9 cellular contexts compared by ENCODE assay signal in genomic region chr2:144515694-144516416, GRCh38. TPM values are rescaled to one million over a fixed set of nuclear protein-coding genes. Genes with fewer than 3 reads are reported as not detected.
DNase-seq lines count a peak whose midpoint lies in the region; ATAC-seq and TF ChIP-seq lines count a peak whose summit lies in the region.
"Had no signal": no experiment of that assay in that cellular context is flagged by ENCODE, and none has a peak within 500 bp of the region (broad histone marks: within the 10 kb centered on the region; RNA-seq: fewer than 3 reads in every experiment).

No MANE protein-coding gene starts in this region.

- ATAC-seq in GM18520 (IDR thresholded peaks at IDR 0.05; ENCODE audit: unreplicated experiment): no peak
- ATAC-seq in activated CD4-positive, CD25-positive, alpha-beta regulatory T cell treated with anti-CD3 and anti-CD28 coated beads, Interleukin-2, amount 50 U/mL, for 24 hours: no peak

- WGBS in mammary epithelial cell (ENCODE audit: low coverage, missing lambda C conversion rate): 17% methylated on average over 14 of the region's 50 CpGs
- WGBS in liver: 4% methylated on average over 50 of the region's 50 CpGs

- no peak for TF ChIP-seq RAD21 in liver (IDR thresholded peaks at IDR 0.05)

- H4K20me1 ChIP-seq in mammary epithelial cell (ENCODE audit: insufficient read depth, low read length): no peaks in the 10 kb centered on the region

- H3K9ac ChIP-seq in mammary epithelial cell (ENCODE audit: insufficient read depth, low read length) (no peak overlapping the region), liver (ENCODE audit: low read depth in 1 of 2, low read length in 2 of 2) (peak overlapping the region; percentile 10 to 74)

- dilution Hi-C loops in mammary epithelial cell (cut with HindIII; ENCODE audit: low sequenced_read_pairs): no loop called here

- CTCF ChIA-PET in mammary epithelial cell (lab: Charles Lee; ENCODE audit: low non-redundant PET): no interaction called here

- H3K4me1 Mint-ChIP-seq in stimulated activated naive CD8-positive, alpha-beta T cell treated with anti-CD3 and anti-CD28 coated beads, Interleukin-15, Interleukin-2, amounts not matched to agents 100 ng/mL and 50 ng/mL, for 24 hours (ENCODE audit: low read depth): peaks cover 50% of the 10 kb centered on the region

- peak overlapping the region; percentile 98 for H3K4me2 ChIP-seq in mammary epithelial cell (ENCODE audit: insufficient read depth, low read depth, low read length)

- H3K9me3 ChIP-seq in Peyer's patch (no peaks in the 10 kb centered on the region), mammary epithelial cell (replicated peaks; ENCODE audit: insufficient read depth, low read length) (no peaks in the 10 kb centered on the region), liver (ENCODE audit: control insufficient read depth in 4 of 4, low read length in 3 of 4) (no peaks in the 10 kb centered on the region)

- no TSS peak for BruUV-seq in mammary epithelial cell (replicated peaks; lab: Mats Ljungman, UMichigan)

- H3K4me1 ChIP-seq in Peyer's patch (peaks cover 0 to 5% (median 0%) of the 10 kb centered on the region in 4 donors), mammary epithelial cell (ENCODE audit: insufficient read depth, low read length) (peaks cover 14% of the 10 kb centered on the region), liver (ENCODE audit: control insufficient read depth in 4 of 4, insufficient read depth in 4 of 4, low read length in 3 of 4) (peaks cover 4 to 27% (median 8%) of the 10 kb centered on the region in 4 donors)

- H3K27me3 ChIP-seq in Peyer's patch (no peaks in the 10 kb centered on the region), mammary epithelial cell (ENCODE audit: insufficient read depth, low read length) (peaks cover 66% of the 10 kb centered on the region), liver (ENCODE audit: control insufficient read depth in 4 of 4, insufficient read depth in 4 of 4, low read length in 3 of 4) (peaks cover 0 to 6% (median 3%) of the 10 kb centered on the region in 4 donors)

- TF ChIP-seq CTCF in Peyer's patch (IDR thresholded peaks at IDR 0.05): no peak
- no peak for TF ChIP-seq CTCF in mammary epithelial cell (conservative IDR thresholded peaks at IDR 0.05 in 1 of 2, IDR thresholded peaks at IDR 0.05 in 1 of 2; ENCODE audit: extremely low read depth in 1 of 2, insufficient read depth in 1 of 2, low read depth in 1 of 2, low read length in 2 of 2)
- no peak for TF ChIP-seq CTCF in liver (IDR thresholded peaks at IDR 0.05; ENCODE audit: low read depth, low read length, missing input control)

- no peaks in the 10 kb centered on the region for H3K36me3 ChIP-seq in Peyer's patch
- H3K36me3 ChIP-seq in mammary epithelial cell (ENCODE audit: insufficient read depth, low read length): no peaks in the 10 kb centered on the region
- H3K36me3 ChIP-seq in liver (ENCODE audit: control insufficient read depth in 4 of 4, insufficient read depth in 3 of 4, low read depth in 1 of 4, low read length in 3 of 4): no peaks in the 10 kb centered on the region

- H3K4me3 Mint-ChIP-seq in stimulated activated naive CD8-positive, alpha-beta T cell treated with anti-CD3 and anti-CD28 coated beads, Interleukin-15, Interleukin-2, amounts not matched to agents 100 ng/mL and 50 ng/mL, for 24 hours: peak overlapping the region; percentile 86

- DNase-seq in DMS 273 (lab: John Stamatoyannopoulos, UW; ENCODE audit: unreplicated experiment) (peak; percentile 73), DMS 273 treated with DMSO at 0.1 percent for 48 hours (lab: John Stamatoyannopoulos, UW) (no peak), Peyer's patch (peak; percentile 28 to 66 (median 55)), mammary epithelial cell (no peak)

- no peak for TF ChIP-seq POLR2A in Peyer's patch (IDR thresholded peaks at IDR 0.05)

- H3K27ac Mint-ChIP-seq in stimulated activated naive CD8-positive, alpha-beta T cell treated with anti-CD3 and anti-CD28 coated beads, Interleukin-15, Interleukin-2, amounts not matched to agents 100 ng/mL and 50 ng/mL, for 24 hours: peak overlapping the region; percentile 77

- peaks cover 46% of the 10 kb centered on the region for H3K36me3 Mint-ChIP-seq in stimulated activated naive CD8-positive, alpha-beta T cell treated with anti-CD3 and anti-CD28 coated beads, Interleukin-15, Interleukin-2, amounts not matched to agents 100 ng/mL and 50 ng/mL, for 24 hours (ENCODE audit: low read depth)

- H3K9me3 Mint-ChIP-seq in stimulated activated naive CD8-positive, alpha-beta T cell treated with anti-CD3 and anti-CD28 coated beads, Interleukin-15, Interleukin-2, amounts not matched to agents 100 ng/mL and 50 ng/mL, for 24 hours: no peaks in the 10 kb centered on the region

- in situ Hi-C loops in mammary epithelial cell (cut with MboI; ENCODE audit: low sequenced_read_pairs in 2 of 2): no loop called here

- H2AFZ ChIP-seq in mammary epithelial cell (ENCODE audit: low read depth, low read length): peak overlapping the region; percentile 96

- peak overlapping the region; percentile 82 to 93 (median 87) for H3K27ac ChIP-seq in Peyer's patch
- no peak overlapping the region for H3K27ac ChIP-seq in mammary epithelial cell (ENCODE audit: insufficient read depth, low read depth, low read length)
- peak overlapping the region; percentile 51 to 85 for H3K27ac ChIP-seq in liver (ENCODE audit: low read depth in 1 of 2, low read length in 2 of 2)
- H3K27ac ChIP-seq: 22Rv1 had no signal

- H3K27me3 Mint-ChIP-seq in stimulated activated naive CD8-positive, alpha-beta T cell treated with anti-CD3 and anti-CD28 coated beads, Interleukin-15, Interleukin-2, amounts not matched to agents 100 ng/mL and 50 ng/mL, for 24 hours: peaks cover 30% of the 10 kb centered on the region

- H3K4me3 ChIP-seq in Peyer's patch (peak overlapping the region; percentile 58 to 68 (median 62)), mammary epithelial cell (replicated peaks in 1 of 3; ENCODE audit: insufficient read depth in 1 of 3, low read depth in 2 of 3, low read length in 3 of 3) (peak overlapping the region; percentile 56 to 74 (median 71)), liver (ENCODE audit: low read depth in 1 of 3, low read length in 3 of 3) (peak overlapping the region; percentile 45 to 73 (median 50))

- no peaks in the 10 kb centered on the region for H3K79me2 ChIP-seq in mammary epithelial cell (ENCODE audit: insufficient read depth, low read length)

- intact Hi-C loops in mammary epithelial cell (cut with micrococcal nuclease): loop anchor here (5.0 to 10.0 kb wide), 3 partner anchors 184 to 966 kb away; a partner anchor contains a TSS

TF ChIP-seq in liver, 16 proteins besides CTCF, POLR2A, EP300 and RAD21 (continues in another document):
- TF ChIP-seq MAX (IDR thresholded peaks at IDR 0.05): no peak
- no peak for TF ChIP-seq GABPA (IDR thresholded peaks at IDR 0.05 in 1 of 2, conservative IDR thresholded peaks at IDR 0.05 in 1 of 2)
- no peak for TF ChIP-seq EGR1 (IDR thresholded peaks at IDR 0.05; ENCODE audit: low read depth in 2 of 2)
- no peak for TF ChIP-seq ZBTB33 (IDR thresholded peaks at IDR 0.05)
- no peak for TF ChIP-seq HNF4A (conservative IDR thresholded peaks at IDR 0.05)
- TF ChIP-seq TAF1 (conservative IDR thresholded peaks at IDR 0.05): no peak
- TF ChIP-seq FOXA2 (IDR thresholded peaks at IDR 0.05): no peak
- TF ChIP-seq NR2F2 (IDR thresholded peaks at IDR 0.05): no peak
- no peak for TF ChIP-seq FOXA1 (IDR thresholded peaks at IDR 0.05)
- TF ChIP-seq HNF4G (IDR thresholded peaks at IDR 0.05): no peak
- TF ChIP-seq YY1 (IDR thresholded peaks at IDR 0.05): no peak
- TF ChIP-seq RXRA (IDR thresholded peaks at IDR 0.05): no peak
- TF ChIP-seq SP1 (IDR thresholded peaks at IDR 0.05): no peak
- no peak for TF ChIP-seq JUND (IDR thresholded peaks at IDR 0.05)

RNA-seq across cellular contexts. Expression of gene ZEB2, which starts 4.1 kb away (rescaled TPM):
- total RNA-seq in Peyer's patch (100 to 1,000 TPM in 1 of 4 donors, 10 to 100 TPM in 3; 12.4 to 149 (median 29.9) TPM), mammary epithelial cell (under 1 TPM; 0.45 to 0.50 TPM), liver (10 to 100 TPM; 35.1 to 39.6 TPM)
- polyA plus RNA-seq in mammary epithelial cell (0.26 TPM), liver (1 to 10 TPM; 7.6 to 9.3 TPM)
- not detected for polyA minus RNA-seq in mammary epithelial cell

Comparison
In these comparisons a context has a peak if more than half of its experiments do, and no peak if none do; other contexts are left out.
1. DNase-seq: peak in DMS 273 (single experiment) and Peyer's patch (3 of 3); none in DMS 273 treated with DMSO at 0.1 percent for 48 hours (single experiment) and mammary epithelial cell (single experiment).
2. RNA of gene ZEB2, which starts 4.1 kb away (total RNA-seq): 35.1 to 39.6 TPM in liver and 12.4 to 149 TPM in Peyer's patch; 0.45 to 0.50 TPM in mammary epithelial cell; every median in the first group is over 4 times any median in the second.
3. Peak in every context shown above with its lines, with median percentiles within 50 percentile points of each other: H3K4me3 ChIP-seq.